In genomic region chr9:129327552-129328283, GRCh38 we compare ENCODE assay signal across 20 cellular contexts.
DNase-seq lines count a peak whose midpoint lies in the region; ATAC-seq and TF ChIP-seq lines count a peak whose summit lies in the region.
"Had no signal": no experiment of that assay in that cellular context is flagged by ENCODE, and none has a peak within 500 bp of the region (broad histone marks: within the 10 kb centered on the region; RNA-seq: fewer than 3 reads in every experiment).

No MANE protein-coding gene starts in this region.

- no peak overlapping the region for H3K4me2 ChIP-seq in mammary epithelial cell (ENCODE audit: insufficient read depth, low read depth, low read length)
- no peak overlapping the region for H3K4me2 ChIP-seq in neuronal stem cell (ENCODE audit: insufficient read depth, low read length, poor library complexity, severe bottlenecking)

- peaks cover 0 to 5% (median 0%) of the 10 kb centered on the region in 3 donors for H3K36me3 Mint-ChIP-seq in immature natural killer cell
- H3K36me3 Mint-ChIP-seq in activated naive CD4-positive, alpha-beta T cell treated with anti-CD3 and anti-CD28 coated beads for 36 hours (ENCODE audit: low read depth): no peaks in the 10 kb centered on the region
- H3K36me3 Mint-ChIP-seq: activated naive CD4-positive, alpha-beta T cell treated with anti-CD3 and anti-CD28 coated beads, Interleukin-2, amount 10 ng/mL, durations not matched to agents 7 days and 5 days had no signal

- no peak overlapping the region for H3K4me3 ChIP-seq in right atrium auricular region
- no peak overlapping the region for H3K4me3 ChIP-seq in mammary epithelial cell (replicated peaks in 1 of 3; ENCODE audit: insufficient read depth in 1 of 3, low read depth in 2 of 3, low read length in 3 of 3)
- H3K4me3 ChIP-seq in neuronal stem cell (ENCODE audit: low read length in 2 of 2): no peak overlapping the region
- H3K4me3 ChIP-seq: MG63, SJCRH30 had no signal

- H2BK15ac ChIP-seq in neuronal stem cell (ENCODE audit: low read length): no peak overlapping the region

- intact Hi-C loops in left cardiac atrium (cut with DNase I) (loop anchor here in 1 of 2 donors (10.0 kb wide), 1 partner anchor 153 kb away; the partner anchor contains the start of gene IER5L), mammary epithelial cell (cut with micrococcal nuclease) (no loop called here)
- intact Hi-C loops in activated naive CD4-positive, alpha-beta T cell treated with anti-CD3 and anti-CD28 coated beads for 36 hours (cut with micrococcal nuclease): loop anchor here (10.0 kb wide), 1 partner anchor 193 kb away; no protein-coding TSS in a partner anchor

- no peak for ATAC-seq in left cardiac atrium
- no peak for ATAC-seq in HG03039 (IDR thresholded peaks at IDR 0.05; ENCODE audit: unreplicated experiment)

- H4K20me1 ChIP-seq in mammary epithelial cell (ENCODE audit: insufficient read depth, low read length): no peaks in the 10 kb centered on the region

- no peak overlapping the region for H3K4ac ChIP-seq in neuronal stem cell (ENCODE audit: low read length)

- CTCF ChIA-PET in mammary epithelial cell (lab: Charles Lee; ENCODE audit: low non-redundant PET): no interaction called here
- CTCF ChIA-PET in activated naive CD4-positive, alpha-beta T cell treated with anti-CD3 and anti-CD28 coated beads for 36 hours (lab: Charles Lee): interaction anchor here (0.6 kb wide), 1 partner anchor 56 kb away, joined by 5 read pairs; no protein-coding TSS in a partner anchor

- 58% methylated on average over 9 of the region's 9 CpGs for WGBS in mammary epithelial cell (ENCODE audit: low coverage, missing lambda C conversion rate)
- WGBS in neuronal stem cell (ENCODE audit: extremely low coverage in 2 of 2, insufficient read length in 2 of 2, insufficient replicate concordance in 1 of 2), 2 donors: no CpG with 5 or more reads among the region's 9 CpGs

- H2BK12ac ChIP-seq in neuronal stem cell (ENCODE audit: low read length): no peak overlapping the region

- H3K9ac ChIP-seq in mammary epithelial cell (ENCODE audit: insufficient read depth, low read length) (no peak overlapping the region), neuronal stem cell (ENCODE audit: low read depth, low read length, poor library complexity) (no peak overlapping the region)

- peaks cover 0 to 5% of the 10 kb centered on the region in 2 donors for H3K4me1 Mint-ChIP-seq in immature natural killer cell
- peaks cover 23% of the 10 kb centered on the region for H3K4me1 Mint-ChIP-seq in activated naive CD4-positive, alpha-beta T cell treated with anti-CD3 and anti-CD28 coated beads for 36 hours (ENCODE audit: low read depth)

- H2AFZ ChIP-seq in mammary epithelial cell (ENCODE audit: low read depth, low read length) (peak overlapping the region; percentile 35), neuronal stem cell (ENCODE audit: low read length) (no peak overlapping the region)

- no peak overlapping the region for H2AK5ac ChIP-seq in neuronal stem cell (ENCODE audit: low read depth, low read length)

- H3K4me3 Mint-ChIP-seq in immature natural killer cell: no peak overlapping the region
- no peak overlapping the region for H3K4me3 Mint-ChIP-seq in activated naive CD4-positive, alpha-beta T cell treated with anti-CD3 and anti-CD28 coated beads for 36 hours
- H3K4me3 Mint-ChIP-seq: activated naive CD4-positive, alpha-beta T cell treated with anti-CD3 and anti-CD28 coated beads, Interleukin-2, amount 10 ng/mL, durations not matched to agents 7 days and 5 days; stimulated activated naive B cell treated with anti-CD40 and anti-IgM and Interleukin-4, amounts not matched to agents 10 μg/mL and 1 μg/mL and 100 μg/mL, for 72 hours had no signal

- H3K9me3 ChIP-seq in right atrium auricular region: peaks cover 0 to 6% of the 10 kb centered on the region in 2 donors
- H3K9me3 ChIP-seq in mammary epithelial cell (replicated peaks; ENCODE audit: insufficient read depth, low read length): peaks cover 9% of the 10 kb centered on the region
- peaks cover 0 to 14% of the 10 kb centered on the region in 2 donors for H3K9me3 ChIP-seq in neuronal stem cell (replicated peaks in 1 of 2; ENCODE audit: control insufficient read depth in 2 of 2, insufficient read depth in 1 of 2, low read depth in 1 of 2, low read length in 2 of 2)
- H3K9me3 ChIP-seq: SJCRH30 had no signal

- H4K91ac ChIP-seq in neuronal stem cell (ENCODE audit: low read depth, low read length, poor library complexity): no peak overlapping the region

- peaks cover 2% of the 10 kb centered on the region for H3K79me2 ChIP-seq in mammary epithelial cell (ENCODE audit: insufficient read depth, low read length)

- H3K27me3 ChIP-seq in right atrium auricular region (no peaks in the 10 kb centered on the region), mammary epithelial cell (ENCODE audit: insufficient read depth, low read length) (no peaks in the 10 kb centered on the region), neuronal stem cell (ENCODE audit: control insufficient read depth in 3 of 3, insufficient read depth in 3 of 3, low read depth in 1 of 3, low read length in 3 of 3) (no peaks in the 10 kb centered on the region)
- H3K27me3 ChIP-seq: brain microvascular endothelial cell, MG63 had no signal

- DNase-seq in right atrium auricular region (ENCODE audit: low spot score) (no peak), left cardiac atrium (no peak), mammary epithelial cell (no peak), neuronal stem cell (ENCODE audit: low spot score) (no peak), immature natural killer cell (no peak), NCI-H1105 treated with DMSO at 0.1 percent for 48 hours (lab: John Stamatoyannopoulos, UW) (no peak)
- DNase-seq in activated naive CD4-positive, alpha-beta T cell treated with anti-CD3 and anti-CD28 coated beads for 36 hours: no peak
- DNase-seq: activated CD8-positive, alpha-beta memory T cell treated with anti-CD3 and anti-CD28 coated beads, Interleukin-2, amount 50 U/mL, for 48 hours; activated naive CD4-positive, alpha-beta T cell treated with anti-CD3 and anti-CD28 coated beads, Interleukin-2, amount 10 ng/mL, durations not matched to agents 7 days and 5 days; brain microvascular endothelial cell; foreskin melanocyte; MG63; NCI-H187; NCI-H510A; SJCRH30; stimulated activated naive B cell treated with anti-CD40 and anti-IgM and Interleukin-4, amounts not matched to agents 10 μg/mL and 1 μg/mL and 100 μg/mL, for 72 hours; T-helper 9 cell had no signal

- no peak overlapping the region for H3K23ac ChIP-seq in neuronal stem cell (ENCODE audit: low read depth, low read length, poor library complexity)

- dilution Hi-C loops in mammary epithelial cell (cut with HindIII; ENCODE audit: low sequenced_read_pairs): loop anchor here (25.0 kb wide), 1 partner anchor 285 kb away; the partner anchor contains the start of gene C9orf50

- H2BK5ac ChIP-seq in neuronal stem cell (ENCODE audit: low read length): no peak overlapping the region

- H3K79me1 ChIP-seq in neuronal stem cell (ENCODE audit: low read depth, low read length): no peaks in the 10 kb centered on the region

- H3K27me3 Mint-ChIP-seq in immature natural killer cell (ENCODE audit: low read depth in 3 of 3): peaks cover 0 to 2% (median 2%) of the 10 kb centered on the region in 3 donors
- H3K27me3 Mint-ChIP-seq in activated naive CD4-positive, alpha-beta T cell treated with anti-CD3 and anti-CD28 coated beads for 36 hours (ENCODE audit: low read depth): no peaks in the 10 kb centered on the region
- H3K27me3 Mint-ChIP-seq: progenitor cell of endocrine pancreas; stimulated activated naive B cell treated with anti-CD40 and anti-IgM and Interleukin-4, amounts not matched to agents 10 μg/mL and 1 μg/mL and 100 μg/mL, for 72 hours had no signal

- BruUV-seq in mammary epithelial cell (replicated peaks; lab: Mats Ljungman, UMichigan): no TSS peak

- no peaks in the 10 kb centered on the region for H3K36me3 ChIP-seq in right atrium auricular region
- no peaks in the 10 kb centered on the region for H3K36me3 ChIP-seq in mammary epithelial cell (ENCODE audit: insufficient read depth, low read length)
- H3K36me3 ChIP-seq in neuronal stem cell (replicated peaks in 1 of 2; ENCODE audit: control insufficient read depth in 2 of 2, insufficient read depth in 2 of 2, low read length in 2 of 2): no peaks in the 10 kb centered on the region
- H3K36me3 ChIP-seq: brain microvascular endothelial cell, MG63, SJCRH30 had no signal

- peaks cover 0 to 31% of the 10 kb centered on the region in 2 donors for H3K4me1 ChIP-seq in right atrium auricular region
- peaks cover 11% of the 10 kb centered on the region for H3K4me1 ChIP-seq in mammary epithelial cell (ENCODE audit: insufficient read depth, low read length)
- H3K4me1 ChIP-seq in neuronal stem cell (ENCODE audit: control insufficient read depth in 2 of 2, insufficient read depth in 1 of 2, low read depth in 1 of 2, low read length in 2 of 2): peaks cover 13 to 16% of the 10 kb centered on the region in 2 donors
- H3K4me1 ChIP-seq: SJCRH30 had no signal

- no peak overlapping the region for H3K14ac ChIP-seq in neuronal stem cell (ENCODE audit: low read length)

- no peak for TF ChIP-seq CTCF in right atrium auricular region (IDR thresholded peaks at IDR 0.05)
- TF ChIP-seq CTCF in mammary epithelial cell (conservative IDR thresholded peaks at IDR 0.05 in 1 of 2, IDR thresholded peaks at IDR 0.05 in 1 of 2; ENCODE audit: extremely low read depth in 1 of 2, insufficient read depth in 1 of 2, low read depth in 1 of 2, low read length in 2 of 2): no peak

- H3K27ac ChIP-seq in right atrium auricular region: peak overlapping the region; percentile 1 to 25
- no peak overlapping the region for H3K27ac ChIP-seq in mammary epithelial cell (ENCODE audit: insufficient read depth, low read depth, low read length)
- H3K27ac ChIP-seq in neuronal stem cell (replicated peaks; ENCODE audit: low read length): no peak overlapping the region
- H3K27ac ChIP-seq: brain microvascular endothelial cell, epithelial cell of prostate, SJCRH30 had no signal

- in situ Hi-C loops in mammary epithelial cell (cut with MboI; ENCODE audit: low sequenced_read_pairs in 2 of 2): loop anchor here in 1 of 2 donors (25.0 kb wide), 1 partner anchor 285 kb away; the partner anchor contains the start of gene C9orf50

- H3K27ac Mint-ChIP-seq in immature natural killer cell: no peak overlapping the region
- H3K27ac Mint-ChIP-seq in activated naive CD4-positive, alpha-beta T cell treated with anti-CD3 and anti-CD28 coated beads for 36 hours: no peak overlapping the region
- H3K27ac Mint-ChIP-seq: activated naive CD4-positive, alpha-beta T cell treated with anti-CD3 and anti-CD28 coated beads, Interleukin-2, amount 10 ng/mL, durations not matched to agents 7 days and 5 days; progenitor cell of endocrine pancreas; stimulated activated naive B cell treated with anti-CD40 and anti-IgM and Interleukin-4, amounts not matched to agents 10 μg/mL and 1 μg/mL and 100 μg/mL, for 72 hours had no signal

- H3K9me3 Mint-ChIP-seq in immature natural killer cell: peaks cover 0 to 9% (median 2%) of the 10 kb centered on the region in 6 donors
- H3K9me3 Mint-ChIP-seq in activated naive CD4-positive, alpha-beta T cell treated with anti-CD3 and anti-CD28 coated beads for 36 hours: peaks cover 11% of the 10 kb centered on the region

- peak overlapping the region; percentile 33 for H3K18ac ChIP-seq in neuronal stem cell (ENCODE audit: low read length)

- no peak overlapping the region for H2BK120ac ChIP-seq in neuronal stem cell (ENCODE audit: low read depth, low read length)

- H4K8ac ChIP-seq in neuronal stem cell (ENCODE audit: low read depth, low read length): no peak overlapping the region

Comparison
In these comparisons a context has a peak if more than half of its experiments do, and no peak if none do; other contexts are left out.
1. H3K27ac ChIP-seq: peak in right atrium auricular region (2 of 2); none in mammary epithelial cell (single experiment) and neuronal stem cell (single experiment).